ENCODE assay signal across 12 cellular contexts in genomic region chr12:132812631-132813305, GRCh38. TPM values are rescaled to one million over a fixed set of nuclear protein-coding genes. Genes with fewer than 3 reads are reported as not detected.
DNase-seq lines count a peak whose midpoint lies in the region; ATAC-seq and TF ChIP-seq lines count a peak whose summit lies in the region.
"Had no signal": no experiment of that assay in that cellular context is flagged by ENCODE, and none has a peak within 500 bp of the region (broad histone marks: within the 10 kb centered on the region; RNA-seq: fewer than 3 reads in every experiment).

No MANE protein-coding gene starts in this region.

- H3K27me3 ChIP-seq in PC-3 (ENCODE audit: low read length), result no peaks in the 10 kb centered on the region
- H3K27me3 ChIP-seq in BE2C, result no peaks in the 10 kb centered on the region

- no peak overlapping the region for H2AFZ ChIP-seq in PC-3 (ENCODE audit: low read length)

- H3K9me3 Mint-ChIP-seq in stimulated activated naive CD8-positive, alpha-beta T cell treated with anti-CD3 and anti-CD28 coated beads, Interleukin-15, amount 100 ng/mL, for 72 hours, result no peaks in the 10 kb centered on the region
- no peaks in the 10 kb centered on the region for H3K9me3 Mint-ChIP-seq in effector memory CD8-positive, alpha-beta T cell
- H3K9me3 Mint-ChIP-seq: brain had no signal

- H3K4me1 ChIP-seq in PC-3 (ENCODE audit: insufficient read depth, low read length) (no peaks in the 10 kb centered on the region), BE2C (no peaks in the 10 kb centered on the region)

- H3K27ac ChIP-seq in PC-3 (ENCODE audit: low read length), result no peak overlapping the region

- H3K36me3 ChIP-seq in PC-3 (ENCODE audit: low read depth, low read length) (peaks cover 59% of the 10 kb centered on the region), BE2C (peaks cover 54% of the 10 kb centered on the region)

- no peaks in the 10 kb centered on the region for H3K9me2 ChIP-seq in PC-3 (replicated peaks; ENCODE audit: low read length)

- POLR2A ChIA-PET in PC-3 (lab: Charles Lee; ENCODE audit: unreplicated experiment), result no interaction called here

- no peak overlapping the region for H3K4me2 ChIP-seq in PC-3 (ENCODE audit: low read length)

- no peaks in the 10 kb centered on the region for H3K79me2 ChIP-seq in PC-3 (ENCODE audit: low read length)

- TF ChIP-seq CTCF in PC-3 (conservative IDR thresholded peaks at IDR 0.05; ENCODE audit: low read depth, low read length) (no peak), BE2C (IDR thresholded peaks at IDR 0.05; ENCODE audit: low read depth, low read length) (no peak), GM10266 (IDR thresholded peaks at IDR 0.05; ENCODE audit: control insufficient read depth, insufficient read depth, low read depth, missing control alignments) (no peak)

- peaks cover 32% of the 10 kb centered on the region for H3K4me1 Mint-ChIP-seq in stimulated activated naive CD8-positive, alpha-beta T cell treated with anti-CD3 and anti-CD28 coated beads, Interleukin-15, amount 100 ng/mL, for 72 hours
- peaks cover 4% of the 10 kb centered on the region in 2 donors for H3K4me1 Mint-ChIP-seq in effector memory CD8-positive, alpha-beta T cell (ENCODE audit: low read depth in 2 of 2)
- H3K4me1 Mint-ChIP-seq: brain had no signal

- no peak overlapping the region for H3K9ac ChIP-seq in PC-3 (ENCODE audit: low read length)

- no peaks in the 10 kb centered on the region for H3K9me3 ChIP-seq in PC-3 (ENCODE audit: low read length)
- H3K9me3 ChIP-seq in BE2C, result no peaks in the 10 kb centered on the region
- H3K9me3 ChIP-seq: mucosa of descending colon had no signal

- H3K4me3 ChIP-seq in PC-3 (ENCODE audit: low read length), result no peak overlapping the region
- no peak overlapping the region for H3K4me3 ChIP-seq in BE2C (ENCODE audit: low read depth, low read length)
- H3K4me3 ChIP-seq: mucosa of descending colon had no signal

- no TSS peak for BruUV-seq in PC-3 (replicated peaks; lab: Mats Ljungman, UMichigan)

- H3F3A ChIP-seq in PC-3 (ENCODE audit: low read length, unreplicated experiment), result no peaks in the 10 kb centered on the region

- no peak overlapping the region for H3K4me3 Mint-ChIP-seq in stimulated activated naive CD8-positive, alpha-beta T cell treated with anti-CD3 and anti-CD28 coated beads, Interleukin-15, amount 100 ng/mL, for 72 hours
- H3K4me3 Mint-ChIP-seq in effector memory CD8-positive, alpha-beta T cell, result no peak overlapping the region
- H3K4me3 Mint-ChIP-seq: brain had no signal

- H3K36me3 Mint-ChIP-seq in effector memory CD8-positive, alpha-beta T cell (ENCODE audit: insufficient read depth), result peaks cover 61% of the 10 kb centered on the region

- H3K27ac Mint-ChIP-seq in stimulated activated naive CD8-positive, alpha-beta T cell treated with anti-CD3 and anti-CD28 coated beads, Interleukin-15, amount 100 ng/mL, for 72 hours, result no peak overlapping the region
- peak overlapping the region in 1 of 2 donors; percentile 52 for H3K27ac Mint-ChIP-seq in effector memory CD8-positive, alpha-beta T cell
- H3K27ac Mint-ChIP-seq: brain had no signal

- CTCF ChIA-PET in PC-3 (lab: Charles Lee), result no interaction called here

- ATAC-seq in stimulated activated naive CD8-positive, alpha-beta T cell treated with anti-CD3 and anti-CD28 coated beads, Interleukin-15, amount 100 ng/mL, for 72 hours, result peak; percentile 72
- no peak for ATAC-seq in stimulated activated naive CD8-positive, alpha-beta T cell treated with anti-CD3 and anti-CD28 coated beads, Interleukin-15, Interleukin-2, amounts not matched to agents 100 U/mL and 50 U/mL, for 24 hours
- ATAC-seq in PC-3, result peak; percentile 43
- ATAC-seq in effector memory CD8-positive, alpha-beta T cell (replicated peaks), result peak; percentile 75
- ATAC-seq: mucosa of descending colon had no signal

- H4K20me1 ChIP-seq in PC-3 (ENCODE audit: low read length), result 0 out of 2 replicates have a peak, but pooled peaks cover 4% of the 10 kb centered on the region

- peak; percentile 34 to 41 for DNase-seq in stimulated activated naive CD8-positive, alpha-beta T cell treated with anti-CD3 and anti-CD28 coated beads, Interleukin-15, amount 100 ng/mL, for 72 hours
- DNase-seq in stimulated activated naive CD8-positive, alpha-beta T cell treated with anti-CD3 and anti-CD28 coated beads, Interleukin-15, Interleukin-2, amounts not matched to agents 100 U/mL and 50 U/mL, for 24 hours, result no peak
- peak; percentile 22 for DNase-seq in PC-3
- DNase-seq in effector memory CD8-positive, alpha-beta T cell, result no peak
- no peak for DNase-seq in BE2C
- DNase-seq in NCI-H1092 treated with DMSO at 0.1 percent for 48 hours (lab: John Stamatoyannopoulos, UW), result no peak
- DNase-seq in GM10266 (ENCODE audit: extremely low spot score), result no peak
- no peak for DNase-seq in posterior vena cava (ENCODE audit: low spot score)
- DNase-seq: mucosa of descending colon, NCI-H187, NCI-H69 had no signal

- intact Hi-C loops in PC-3 (cut with micrococcal nuclease), result no loop called here
- intact Hi-C loops in posterior vena cava (cut with DNase I), result no loop called here

- no peaks in the 10 kb centered on the region for H3K27me3 Mint-ChIP-seq in stimulated activated naive CD8-positive, alpha-beta T cell treated with anti-CD3 and anti-CD28 coated beads, Interleukin-15, amount 100 ng/mL, for 72 hours
- H3K27me3 Mint-ChIP-seq in effector memory CD8-positive, alpha-beta T cell, result no peaks in the 10 kb centered on the region
- H3K27me3 Mint-ChIP-seq: brain had no signal

RNA-seq across cellular contexts. Expression of gene GOLGA3, which starts 15.9 kb away (rescaled TPM):
- total RNA-seq in PC-3 (2014; rRNA removed), result 86.9 and 130 TPM in 2 replicates
- polyA plus RNA-seq in BE2C (2012; ENCODE audit: insufficient read depth, insufficient read length, low read depth), result 46.7 TPM
- 100 to 1,000 TPM in 1 of 2 donors, 10 to 100 TPM in 1; 66.6 to 102 TPM for total RNA-seq in posterior vena cava

RNA-seq across cellular contexts. Expression of gene ANKLE2, which starts 51.1 kb away (rescaled TPM):
- total RNA-seq in PC-3 (2014; rRNA removed) (85.2 and 85.9 TPM in 2 replicates), posterior vena cava (10 to 100 TPM; 36.6 to 43.5 TPM)
- 120 TPM for polyA plus RNA-seq in BE2C (2012; ENCODE audit: insufficient read depth, insufficient read length, low read depth)

Comparison
In these comparisons a context has a peak if more than half of its experiments do, and no peak if none do; other contexts are left out.
1. DNase-seq: peak in stimulated activated naive CD8-positive, alpha-beta T cell treated with anti-CD3 and anti-CD28 coated beads, Interleukin-15, amount 100 ng/mL, for 72 hours (2 of 2) and PC-3 (single experiment); none in stimulated activated naive CD8-positive, alpha-beta T cell treated with anti-CD3 and anti-CD28 coated beads, Interleukin-15, Interleukin-2, amounts not matched to agents 100 U/mL and 50 U/mL, for 24 hours (single experiment), effector memory CD8-positive, alpha-beta T cell (0 of 3), BE2C (single experiment), NCI-H1092 treated with DMSO at 0.1 percent for 48 hours (single experiment), GM10266 (single experiment) and posterior vena cava (single experiment).